12 cellular contexts compared by ENCODE assay signal in genomic region chr2:212730994-212731393, GRCh38.
DNase-seq lines count a peak whose midpoint lies in the region; ATAC-seq and TF ChIP-seq lines count a peak whose summit lies in the region.
"Had no signal": no experiment of that assay in that cellular context is flagged by ENCODE, and none has a peak within 500 bp of the region (broad histone marks: within the 10 kb centered on the region; RNA-seq: fewer than 3 reads in every experiment).

No MANE protein-coding gene starts in this region.

- no peak for DNase-seq in activated naive CD4-positive, alpha-beta T cell treated with anti-CD3 and anti-CD28 coated beads, Interleukin-2, amount 50 U/mL, for 72 hours (ENCODE audit: low spot score in 2 of 2)
- DNase-seq in activated naive CD4-positive, alpha-beta T cell (lab: John Stamatoyannopoulos, UW) = no peak
- no peak for DNase-seq in stimulated activated naive CD8-positive, alpha-beta T cell treated with anti-CD3 and anti-CD28 coated beads, Interleukin-15, amount 100 ng/mL, for 72 hours
- DNase-seq in right atrium auricular region (ENCODE audit: low spot score) (no peak), UCSD-AML1 (lab: John Stamatoyannopoulos, UW; ENCODE audit: unreplicated experiment) (no peak), lower leg skin (ENCODE audit: low spot score in 2 of 2) (no peak)
- DNase-seq: activated CD4-positive, alpha-beta T cell treated with anti-CD3 and anti-CD28 coated beads, Interleukin-2, amount 10 ng/mL, durations not matched to agents 7 days and 5 days; NCI-H1436 treated with DMSO at 0.1 percent for 48 hours; posterior cingulate gyrus; RPMI8226 had no signal

- H3K4me3 ChIP-seq in right atrium auricular region (no peak overlapping the region), lower leg skin (ENCODE audit: low read depth, poor library complexity, severe bottlenecking) (no peak overlapping the region)

- H3K36me3 ChIP-seq in right atrium auricular region = no peaks in the 10 kb centered on the region

- H3K4me1 Mint-ChIP-seq in stimulated activated naive CD8-positive, alpha-beta T cell treated with anti-CD3 and anti-CD28 coated beads, Interleukin-15, amount 100 ng/mL, for 72 hours = peaks cover 34% of the 10 kb centered on the region

- no peak overlapping the region for H3K27ac ChIP-seq in right atrium auricular region

- H3K27me3 Mint-ChIP-seq in stimulated activated naive CD8-positive, alpha-beta T cell treated with anti-CD3 and anti-CD28 coated beads, Interleukin-15, amount 100 ng/mL, for 72 hours = no peaks in the 10 kb centered on the region

- ATAC-seq in activated naive CD4-positive, alpha-beta T cell treated with anti-CD3 and anti-CD28 coated beads, Interleukin-2, amount 50 U/mL, for 72 hours = peak; percentile 60 to 89
- peak; percentile 94 for ATAC-seq in GM21717 (IDR thresholded peaks at IDR 0.05; ENCODE audit: unreplicated experiment)
- peak; percentile 82 for ATAC-seq in HG03175 (IDR thresholded peaks at IDR 0.05; ENCODE audit: unreplicated experiment)
- ATAC-seq in stimulated activated naive CD8-positive, alpha-beta T cell treated with anti-CD3 and anti-CD28 coated beads, Interleukin-15, amount 100 ng/mL, for 72 hours = peak; percentile 83

- intact Hi-C loops in lower leg skin (cut with DNase I; ENCODE audit: low total_unique reads) = no loop called here

- no peaks in the 10 kb centered on the region for H3K9me3 Mint-ChIP-seq in activated naive CD4-positive, alpha-beta T cell treated with anti-CD3 and anti-CD28 coated beads, Interleukin-2, amount 50 U/mL, for 72 hours
- H3K9me3 Mint-ChIP-seq in stimulated activated naive CD8-positive, alpha-beta T cell treated with anti-CD3 and anti-CD28 coated beads, Interleukin-15, amount 100 ng/mL, for 72 hours = no peaks in the 10 kb centered on the region
- H3K9me3 Mint-ChIP-seq: activated CD4-positive, alpha-beta T cell treated with anti-CD3 and anti-CD28 coated beads, Interleukin-2, amount 10 ng/mL, durations not matched to agents 7 days and 5 days had no signal

- 81 to 85% methylated on average over 2 of the region's 2 CpGs for WGBS in lower leg skin, 2 donors

- no peaks in the 10 kb centered on the region for H3K9me3 ChIP-seq in right atrium auricular region

- no peaks in the 10 kb centered on the region for H3K36me3 Mint-ChIP-seq in activated naive CD4-positive, alpha-beta T cell treated with anti-CD3 and anti-CD28 coated beads, Interleukin-2, amount 50 U/mL, for 72 hours

- H3K27ac Mint-ChIP-seq in activated naive CD4-positive, alpha-beta T cell treated with anti-CD3 and anti-CD28 coated beads, Interleukin-2, amount 50 U/mL, for 72 hours = no peak overlapping the region
- no peak overlapping the region for H3K27ac Mint-ChIP-seq in stimulated activated naive CD8-positive, alpha-beta T cell treated with anti-CD3 and anti-CD28 coated beads, Interleukin-15, amount 100 ng/mL, for 72 hours
- H3K27ac Mint-ChIP-seq: activated CD4-positive, alpha-beta T cell treated with anti-CD3 and anti-CD28 coated beads, Interleukin-2, amount 10 ng/mL, durations not matched to agents 7 days and 5 days had no signal

- H3K27me3 ChIP-seq in right atrium auricular region = no peaks in the 10 kb centered on the region

- no peak for TF ChIP-seq POLR2A in lower leg skin (IDR thresholded peaks at IDR 0.05)

- H3K4me3 Mint-ChIP-seq in stimulated activated naive CD8-positive, alpha-beta T cell treated with anti-CD3 and anti-CD28 coated beads, Interleukin-15, amount 100 ng/mL, for 72 hours = peak overlapping the region; percentile 0 to 5
- H3K4me3 Mint-ChIP-seq: activated CD4-positive, alpha-beta T cell treated with anti-CD3 and anti-CD28 coated beads, Interleukin-2, amount 10 ng/mL, durations not matched to agents 7 days and 5 days had no signal

- TF ChIP-seq CTCF in right atrium auricular region (IDR thresholded peaks at IDR 0.05) (no peak), lower leg skin (IDR thresholded peaks at IDR 0.05) (no peak)

- no peaks in the 10 kb centered on the region for H3K4me1 ChIP-seq in right atrium auricular region
